Comparison of ENCODE assay signal across 19 cellular contexts in the genomic region with DNA sequence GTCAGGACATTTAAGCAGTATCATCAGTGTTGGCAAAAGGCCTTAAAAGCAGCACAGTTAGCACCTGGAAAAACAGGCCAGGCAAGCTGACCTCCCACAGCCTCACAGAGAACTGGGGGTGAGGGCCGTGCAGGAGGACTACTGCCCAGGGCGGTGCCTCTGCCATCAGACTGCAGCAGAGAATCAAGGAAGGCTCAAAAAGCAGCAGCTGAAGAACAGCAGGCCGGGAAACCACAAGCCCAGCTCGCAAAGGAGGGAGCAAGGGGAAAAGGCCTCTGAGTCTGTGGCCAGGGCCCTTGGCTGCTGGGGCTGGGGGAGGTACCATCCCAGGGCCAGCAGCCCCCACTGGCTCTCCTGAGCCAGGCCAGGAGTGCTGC.
"Had no signal": no experiment of that assay in that cellular context is flagged by ENCODE, and none has a peak within 500 bp of the region (broad histone marks: within the 10 kb centered on the region; RNA-seq: fewer than 3 reads in every experiment).

No MANE protein-coding gene starts in this region.

- DNase-seq: activated CD4-positive, alpha-beta T cell treated with anti-CD3 and anti-CD28 coated beads for 4 hours; activated gamma-delta T cell treated with Interleukin-2 at 50 U/mL for 16 hours; activated naive CD4-positive, alpha-beta T cell treated with anti-CD3 and anti-CD28 coated beads, Interleukin-2, amount 50 U/mL, for 16 hours; activated T-cell treated with anti-CD3 and anti-CD28 coated beads, Interleukin-2, amount 50 U/mL, for 4 hours; effector CD8-positive, alpha-beta T cell; gastrocnemius medialis; left lung; natural killer cell; right lobe of liver; stimulated activated CD4-positive, alpha-beta T cell treated with anti-CD3 and anti-CD28 coated beads, Interleukin-4, amount 100 ng/mL, for 1 hour; uterus had no signal

- H3K4me3 Mint-ChIP-seq: activated T-cell treated with anti-CD3 and anti-CD28 coated beads, Interleukin-2, amount 50 U/mL, for 4 hours; activated T-helper 17 cell treated with anti-CD3 and anti-CD28 coated beads, Interleukin-2, amount 50 U/mL, for 72 hours; natural killer cell; neural progenitor cell; stimulated activated naive CD8-positive, alpha-beta T cell treated with anti-CD3 and anti-CD28 coated beads, Interleukin-15, Interleukin-2, amounts not matched to agents 100 ng/mL and 50 ng/mL, for 24 hours; T-helper 2 cell treated with Interferon-gamma antibody and Interleukin-4, amounts not matched to agents 5 μg/mL and 100 μg/mL, for 36 hours; type B pancreatic cell had no signal

- H3K27ac Mint-ChIP-seq: activated T-helper 17 cell treated with anti-CD3 and anti-CD28 coated beads, Interleukin-2, amount 50 U/mL, for 72 hours; natural killer cell; neural progenitor cell; stimulated activated naive CD8-positive, alpha-beta T cell treated with anti-CD3 and anti-CD28 coated beads, Interleukin-15, Interleukin-2, amounts not matched to agents 100 ng/mL and 50 ng/mL, for 24 hours; T-helper 2 cell treated with Interferon-gamma antibody and Interleukin-4, amounts not matched to agents 5 μg/mL and 100 μg/mL, for 36 hours; type B pancreatic cell had no signal

- H3K27me3 ChIP-seq: colonic mucosa, gastrocnemius medialis, left lung, neural progenitor cell, right lobe of liver, uterus had no signal

- H3K4me3 ChIP-seq: colonic mucosa, gastrocnemius medialis, left lung, lung, neural progenitor cell, right lobe of liver, uterus had no signal

- H3K27me3 Mint-ChIP-seq: activated T-helper 17 cell treated with anti-CD3 and anti-CD28 coated beads, Interleukin-2, amount 50 U/mL, for 72 hours; stimulated activated naive CD8-positive, alpha-beta T cell treated with anti-CD3 and anti-CD28 coated beads, Interleukin-15, Interleukin-2, amounts not matched to agents 100 ng/mL and 50 ng/mL, for 24 hours; type B pancreatic cell had no signal

- H3K4me1 Mint-ChIP-seq: neural progenitor cell had no signal

- ATAC-seq: gastrocnemius medialis had no signal

- H3K4me1 ChIP-seq: colonic mucosa, gastrocnemius medialis, left lung, neural progenitor cell, right lobe of liver, uterus had no signal

- H3K36me3 ChIP-seq: colonic mucosa, gastrocnemius medialis, left lung, neural progenitor cell, right lobe of liver, uterus had no signal

- H3K36me3 Mint-ChIP-seq: natural killer cell, neural progenitor cell had no signal

- H3K9me3 Mint-ChIP-seq: activated T-cell treated with anti-CD3 and anti-CD28 coated beads, Interleukin-2, amount 50 U/mL, for 4 hours; natural killer cell; stimulated activated naive CD8-positive, alpha-beta T cell treated with anti-CD3 and anti-CD28 coated beads, Interleukin-15, Interleukin-2, amounts not matched to agents 100 ng/mL and 50 ng/mL, for 24 hours; T-helper 2 cell treated with Interferon-gamma antibody and Interleukin-4, amounts not matched to agents 5 μg/mL and 100 μg/mL, for 36 hours; type B pancreatic cell had no signal

- H3K9me3 ChIP-seq: colonic mucosa, gastrocnemius medialis, left lung, right lobe of liver, uterus had no signal

- H3K27ac ChIP-seq: colonic mucosa, epithelial cell of prostate, gastrocnemius medialis, left lung, neural progenitor cell, right lobe of liver, uterus had no signal
